Comparison of ENCODE assay signal across 13 cellular contexts in genomic region chr17:48556534-48557401, GRCh38. TPM values are rescaled to one million over a fixed set of nuclear protein-coding genes. Genes with fewer than 3 reads are reported as not detected.
DNase-seq lines count a peak whose midpoint lies in the region; ATAC-seq and TF ChIP-seq lines count a peak whose summit lies in the region.
"Had no signal": no experiment of that assay in that cellular context is flagged by ENCODE, and none has a peak within 500 bp of the region (broad histone marks: within the 10 kb centered on the region; RNA-seq: fewer than 3 reads in every experiment).

No MANE protein-coding gene starts in this region.

- H3K36me3 Mint-ChIP-seq in CD4-positive, alpha-beta T cell (ENCODE audit: low read depth), result no peaks in the 10 kb centered on the region
- H3K36me3 Mint-ChIP-seq in glutamatergic neuron (ENCODE audit: unreplicated experiment) (no peaks in the 10 kb centered on the region), progenitor cell of endocrine pancreas (ENCODE audit: insufficient read depth) (peaks cover 4% of the 10 kb centered on the region)
- peaks cover 16% of the 10 kb centered on the region for H3K36me3 Mint-ChIP-seq in activated CD4-positive, alpha-beta T cell treated with anti-CD3 and anti-CD28 coated beads, Interleukin-2, amount 10 ng/mL, durations not matched to agents 24 days and 14 days (ENCODE audit: low read depth)

- TF ChIP-seq CTCF in CD4-positive, alpha-beta T cell (IDR thresholded peaks at IDR 0.05), result no peak
- TF ChIP-seq CTCF in WI38 (IDR thresholded peaks at IDR 0.05; ENCODE audit: low read depth, low read length) (no peak), glutamatergic neuron (IDR thresholded peaks at IDR 0.05; ENCODE audit: partially characterized antibody, unreplicated experiment) (no peak), progenitor cell of endocrine pancreas (IDR thresholded peaks at IDR 0.05; ENCODE audit: unreplicated experiment) (no peak)

- peaks cover 6% of the 10 kb centered on the region for H3K27me3 ChIP-seq in CD4-positive, alpha-beta T cell (ENCODE audit: control insufficient read depth, insufficient read depth, low read length)
- H3K27me3 ChIP-seq: testis had no signal

- peaks cover 72% of the 10 kb centered on the region for H3K27me3 Mint-ChIP-seq in CD4-positive, alpha-beta T cell
- H3K27me3 Mint-ChIP-seq in glutamatergic neuron (ENCODE audit: unreplicated experiment) (peaks cover 57% of the 10 kb centered on the region), progenitor cell of endocrine pancreas (peaks cover 87% of the 10 kb centered on the region)
- peaks cover 36% of the 10 kb centered on the region for H3K27me3 Mint-ChIP-seq in activated CD4-positive, alpha-beta T cell treated with anti-CD3 and anti-CD28 coated beads, Interleukin-2, amount 10 ng/mL, durations not matched to agents 24 days and 14 days

- H3K27ac ChIP-seq in CD4-positive, alpha-beta T cell (ENCODE audit: low read depth, low read length), result no peak overlapping the region
- H3K27ac ChIP-seq: BLaER1, testis had no signal

- peak overlapping the region; percentile 54 for H3K4me3 ChIP-seq in WI38 (ENCODE audit: low read depth, low read length)
- H3K4me3 ChIP-seq: BLaER1 had no signal

- H3K27ac Mint-ChIP-seq in CD4-positive, alpha-beta T cell, result no peak overlapping the region
- H3K27ac Mint-ChIP-seq in glutamatergic neuron (ENCODE audit: unreplicated experiment), result no peak overlapping the region
- H3K27ac Mint-ChIP-seq in progenitor cell of endocrine pancreas, result peak overlapping the region; percentile 46
- no peak overlapping the region for H3K27ac Mint-ChIP-seq in activated CD4-positive, alpha-beta T cell treated with anti-CD3 and anti-CD28 coated beads, Interleukin-2, amount 10 ng/mL, durations not matched to agents 24 days and 14 days

- intact Hi-C loops in CD4-positive, alpha-beta T cell (cut with DNase I, micrococcal nuclease), result no loop called here
- intact Hi-C loops in activated CD4-positive, alpha-beta T cell treated with anti-CD3 and anti-CD28 coated beads, Interleukin-2, amount 10 ng/mL, durations not matched to agents 24 days and 14 days (cut with micrococcal nuclease), result no loop called here

- CTCF ChIA-PET in CD4-positive, alpha-beta T cell (lab: Charles Lee), result no interaction called here

- no peaks in the 10 kb centered on the region for H3K9me3 ChIP-seq in CD4-positive, alpha-beta T cell (ENCODE audit: control insufficient read depth, low read length)
- H3K9me3 ChIP-seq: BLaER1, testis had no signal

- no peaks in the 10 kb centered on the region for H3K9me3 Mint-ChIP-seq in CD4-positive, alpha-beta T cell
- H3K9me3 Mint-ChIP-seq in glutamatergic neuron (ENCODE audit: unreplicated experiment) (peaks cover 11% of the 10 kb centered on the region), progenitor cell of endocrine pancreas (ENCODE audit: low read depth) (no peaks in the 10 kb centered on the region)
- H3K9me3 Mint-ChIP-seq in activated CD4-positive, alpha-beta T cell treated with anti-CD3 and anti-CD28 coated beads, Interleukin-2, amount 10 ng/mL, durations not matched to agents 24 days and 14 days, result no peaks in the 10 kb centered on the region

- peaks cover 5% of the 10 kb centered on the region for H3K4me1 Mint-ChIP-seq in CD4-positive, alpha-beta T cell (ENCODE audit: low read depth)
- peaks cover 4% of the 10 kb centered on the region for H3K4me1 Mint-ChIP-seq in glutamatergic neuron (ENCODE audit: low read depth, unreplicated experiment)
- H3K4me1 Mint-ChIP-seq in progenitor cell of endocrine pancreas (ENCODE audit: low read depth), result peaks cover 60% of the 10 kb centered on the region
- H3K4me1 Mint-ChIP-seq in activated CD4-positive, alpha-beta T cell treated with anti-CD3 and anti-CD28 coated beads, Interleukin-2, amount 10 ng/mL, durations not matched to agents 24 days and 14 days, result peaks cover 15% of the 10 kb centered on the region

- no peak for DNase-seq in CD4-positive, alpha-beta T cell
- DNase-seq in glutamatergic neuron, result no peak
- DNase-seq in progenitor cell of endocrine pancreas (ENCODE audit: low spot score, unreplicated experiment), result no peak
- DNase-seq in NCI-H345 treated with DMSO at 0.1 percent for 48 hours (lab: John Stamatoyannopoulos, UW; ENCODE audit: unreplicated experiment), result no peak
- DNase-seq in activated CD4-positive, alpha-beta T cell treated with anti-CD3 and anti-CD28 coated beads, Interleukin-2, amount 10 ng/mL, durations not matched to agents 24 days and 14 days, result no peak
- DNase-seq in central memory CD4-positive, alpha-beta T cell, result no peak
- DNase-seq: kidney glomerular epithelial cell, testis had no signal

- ATAC-seq in CD4-positive, alpha-beta T cell (ENCODE audit: poor library complexity), result no peak
- ATAC-seq in HG03354 (IDR thresholded peaks at IDR 0.05; ENCODE audit: poor library complexity, severe bottlenecking, unreplicated experiment), result no peak

- POLR2A ChIA-PET in CD4-positive, alpha-beta T cell (lab: Charles Lee), result no interaction called here

- peak overlapping the region; percentile 2 for H3K4me3 Mint-ChIP-seq in CD4-positive, alpha-beta T cell
- H3K4me3 Mint-ChIP-seq in glutamatergic neuron (ENCODE audit: unreplicated experiment) (peak overlapping the region; percentile 8), progenitor cell of endocrine pancreas (ENCODE audit: low read depth) (peak overlapping the region; percentile 69)
- H3K4me3 Mint-ChIP-seq in activated CD4-positive, alpha-beta T cell treated with anti-CD3 and anti-CD28 coated beads, Interleukin-2, amount 10 ng/mL, durations not matched to agents 24 days and 14 days, result no peak overlapping the region

RNA-seq across cellular contexts. Expression of gene HOXB2, which starts 11.9 kb away (rescaled TPM):
- total RNA-seq in CD4-positive, alpha-beta T cell, result 1 to 10 TPM; 4.8 to 4.9 TPM
- total RNA-seq in glutamatergic neuron (ENCODE audit: unreplicated experiment) (12.7 TPM), progenitor cell of endocrine pancreas (15.2 and 19.8 TPM in 2 replicates)
- 26.0 and 28.1 TPM in 2 replicates for total RNA-seq in activated CD4-positive, alpha-beta T cell treated with anti-CD3 and anti-CD28 coated beads, Interleukin-2, amount 10 ng/mL, durations not matched to agents 24 days and 14 days

RNA-seq across cellular contexts. Expression of gene HOXB4, which starts 21.4 kb away (rescaled TPM):
- under 1 TPM; 0.16 to 0.17 TPM for total RNA-seq in CD4-positive, alpha-beta T cell
- not detected for total RNA-seq in glutamatergic neuron (ENCODE audit: unreplicated experiment)
- total RNA-seq in progenitor cell of endocrine pancreas, result 3.4 and 6.0 TPM in 2 replicates
- 3.1 and 3.6 TPM in 2 replicates for total RNA-seq in activated CD4-positive, alpha-beta T cell treated with anti-CD3 and anti-CD28 coated beads, Interleukin-2, amount 10 ng/mL, durations not matched to agents 24 days and 14 days

RNA-seq across cellular contexts. Expression of gene HOXB1, which starts 26.0 kb away (rescaled TPM):
- total RNA-seq in CD4-positive, alpha-beta T cell, result not detected
- not detected for total RNA-seq in glutamatergic neuron (ENCODE audit: unreplicated experiment)
- total RNA-seq in progenitor cell of endocrine pancreas, result 0.96 and 2.2 TPM in 2 replicates
- not detected in 2 replicates for total RNA-seq in activated CD4-positive, alpha-beta T cell treated with anti-CD3 and anti-CD28 coated beads, Interleukin-2, amount 10 ng/mL, durations not matched to agents 24 days and 14 days
- total RNA-seq: H4, pulmonary artery endothelial cell had no signal

RNA-seq across cellular contexts. Expression of gene HOXB3, which starts 33.3 kb away (rescaled TPM):
- total RNA-seq in CD4-positive, alpha-beta T cell, result under 1 TPM; 0.25 to 0.36 TPM
- total RNA-seq in glutamatergic neuron (ENCODE audit: unreplicated experiment) (not detected), progenitor cell of endocrine pancreas (19.4 and 32.1 TPM in 2 replicates)
- total RNA-seq in activated CD4-positive, alpha-beta T cell treated with anti-CD3 and anti-CD28 coated beads, Interleukin-2, amount 10 ng/mL, durations not matched to agents 24 days and 14 days, result 3.6 and 3.7 TPM in 2 replicates

RNA-seq across cellular contexts. Expression of gene HOXB5, which starts 36.8 kb away (rescaled TPM):
- total RNA-seq in CD4-positive, alpha-beta T cell, result not detected
- not detected for total RNA-seq in glutamatergic neuron (ENCODE audit: unreplicated experiment)
- total RNA-seq in progenitor cell of endocrine pancreas, result 2.1 and 5.6 TPM in 2 replicates
- not detected in 2 replicates for total RNA-seq in activated CD4-positive, alpha-beta T cell treated with anti-CD3 and anti-CD28 coated beads, Interleukin-2, amount 10 ng/mL, durations not matched to agents 24 days and 14 days
